ENCODE assay signal across 9 cellular contexts in genomic region chr19:5679289-5680082, GRCh38. TPM values are rescaled to one million over a fixed set of nuclear protein-coding genes. Genes with fewer than 3 reads are reported as not detected.
A peak's percentile ranks its signal among the peaks of the same experiment; 100 is the strongest.
DNase-seq lines count a peak whose midpoint lies in the region; ATAC-seq, FAIRE-seq and TF ChIP-seq lines count a peak whose summit lies in the region.
"Had no signal": no experiment of that assay in that cellular context is flagged by ENCODE, and none has a peak within 500 bp of the region (broad histone marks: within the 10 kb centered on the region; RNA-seq: fewer than 3 reads in every experiment).

No MANE protein-coding gene starts in this region.

- peak overlapping the region; percentile 92 to 97 for H3K9ac ChIP-seq in kidney (ENCODE audit: low read length in 2 of 2)

- POLR2A ChIA-PET in activated naive CD8-positive, alpha-beta T cell treated with anti-CD3 and anti-CD28 coated beads, Interleukin-2, amount 10 ng/mL, durations not matched to agents 7 days and 5 days (lab: Charles Lee), result interaction anchor here (0.9 to 1.1 kb wide), 3 partner anchors 10 to 57 kb away, joined by 3 to 7 read pairs (median 6); partner anchors contain the start of genes RPL36, SAFB and SAFB2

- H3K27me3 Mint-ChIP-seq in T-helper 2 cell treated with Interferon-gamma antibody and Interleukin-4, amounts not matched to agents 5 μg/mL and 100 μg/mL, for 36 hours (ENCODE audit: low read depth), result peaks cover 5% of the 10 kb centered on the region
- H3K27me3 Mint-ChIP-seq in activated naive CD8-positive, alpha-beta T cell treated with anti-CD3 and anti-CD28 coated beads, Interleukin-2, amount 10 ng/mL, durations not matched to agents 7 days and 5 days, result peaks cover 7% of the 10 kb centered on the region

- FAIRE-seq in kidney (lab: Jason Lieb, UNC), result no peak

- no peak for TF ChIP-seq CTCF in kidney (IDR thresholded peaks at IDR 0.05; ENCODE audit: borderline replicate concordance, extremely low read depth, insufficient read depth)
- no peak for TF ChIP-seq CTCF in testis (IDR thresholded peaks at IDR 0.05)

- H3K9me3 ChIP-seq in kidney (ENCODE audit: control insufficient read depth in 1 of 2, low read length in 2 of 2) (no peaks in the 10 kb centered on the region), testis (no peaks in the 10 kb centered on the region)

- peaks cover 2% of the 10 kb centered on the region for H3K36me3 Mint-ChIP-seq in T-helper 2 cell treated with Interferon-gamma antibody and Interleukin-4, amounts not matched to agents 5 μg/mL and 100 μg/mL, for 36 hours (ENCODE audit: low read depth)
- peaks cover 1% of the 10 kb centered on the region for H3K36me3 Mint-ChIP-seq in activated naive CD8-positive, alpha-beta T cell treated with anti-CD3 and anti-CD28 coated beads, Interleukin-2, amount 10 ng/mL, durations not matched to agents 7 days and 5 days

- no peaks in the 10 kb centered on the region for H3K36me3 ChIP-seq in kidney (ENCODE audit: control insufficient read depth in 1 of 2, insufficient read depth in 2 of 2, low read length in 2 of 2)
- H3K36me3 ChIP-seq in testis (ENCODE audit: low read depth, missing control alignments), result no peaks in the 10 kb centered on the region

- peak overlapping the region; percentile 98 for H3K4me3 Mint-ChIP-seq in T-helper 2 cell treated with Interferon-gamma antibody and Interleukin-4, amounts not matched to agents 5 μg/mL and 100 μg/mL, for 36 hours
- H3K4me3 Mint-ChIP-seq in activated naive CD8-positive, alpha-beta T cell treated with anti-CD3 and anti-CD28 coated beads, Interleukin-2, amount 10 ng/mL, durations not matched to agents 7 days and 5 days, result peak overlapping the region; percentile 81

- intact Hi-C loops in kidney (cut with DNase I), result no loop called here
- intact Hi-C loops in testis (cut with DNase I; ENCODE audit: low total_unique reads), result no loop called here

- peak overlapping the region in 1 of 2 donors; percentile 94 for H3K27ac ChIP-seq in kidney (ENCODE audit: low read depth in 2 of 2, low read length in 2 of 2)
- H3K27ac ChIP-seq in testis, result peak overlapping the region; percentile 70 to 87

- ATAC-seq in activated naive CD8-positive, alpha-beta T cell treated with anti-CD3 and anti-CD28 coated beads, Interleukin-2, amount 10 ng/mL, durations not matched to agents 7 days and 5 days (ENCODE audit: low read depth), result no peak
- no peak for ATAC-seq in HG03108 (IDR thresholded peaks at IDR 0.05; ENCODE audit: unreplicated experiment)

- H3K4me1 ChIP-seq in kidney (ENCODE audit: control insufficient read depth in 1 of 2, insufficient read depth in 1 of 2, low read depth in 1 of 2, low read length in 2 of 2), result peaks cover 5 to 12% of the 10 kb centered on the region in 2 donors
- peaks cover 10% of the 10 kb centered on the region for H3K4me1 ChIP-seq in testis

- WGBS in testis, 2 donors, result 16 to 18% methylated on average over 13 to 26 of the region's 26 CpGs

- H3K9me3 Mint-ChIP-seq in T-helper 2 cell treated with Interferon-gamma antibody and Interleukin-4, amounts not matched to agents 5 μg/mL and 100 μg/mL, for 36 hours, result no peaks in the 10 kb centered on the region
- H3K9me3 Mint-ChIP-seq in activated naive CD8-positive, alpha-beta T cell treated with anti-CD3 and anti-CD28 coated beads, Interleukin-2, amount 10 ng/mL, durations not matched to agents 7 days and 5 days, result no peaks in the 10 kb centered on the region

- H3K4me3 ChIP-seq in kidney (ENCODE audit: low read length in 2 of 2) (peak overlapping the region; percentile 97 to 99), testis (peak overlapping the region; percentile 70 to 94)

- no peaks in the 10 kb centered on the region for H3K27me3 ChIP-seq in testis

- H3K27ac Mint-ChIP-seq in T-helper 2 cell treated with Interferon-gamma antibody and Interleukin-4, amounts not matched to agents 5 μg/mL and 100 μg/mL, for 36 hours, result peak overlapping the region; percentile 90
- peak overlapping the region; percentile 90 for H3K27ac Mint-ChIP-seq in activated naive CD8-positive, alpha-beta T cell treated with anti-CD3 and anti-CD28 coated beads, Interleukin-2, amount 10 ng/mL, durations not matched to agents 7 days and 5 days

- H3K4me1 Mint-ChIP-seq in T-helper 2 cell treated with Interferon-gamma antibody and Interleukin-4, amounts not matched to agents 5 μg/mL and 100 μg/mL, for 36 hours (ENCODE audit: low read depth), result peaks cover 16% of the 10 kb centered on the region
- H3K4me1 Mint-ChIP-seq in activated naive CD8-positive, alpha-beta T cell treated with anti-CD3 and anti-CD28 coated beads, Interleukin-2, amount 10 ng/mL, durations not matched to agents 7 days and 5 days, result peaks cover 13% of the 10 kb centered on the region

- no peak for DNase-seq in T-helper 2 cell treated with Interferon-gamma antibody and Interleukin-4, amounts not matched to agents 5 μg/mL and 100 μg/mL, for 36 hours (ENCODE audit: low spot score)
- DNase-seq in T-helper 2 cell (no peak), kidney (peak; percentile 86), testis (no peak), GDM1 (lab: John Stamatoyannopoulos, UW) (no peak), NOMO-1 treated with dmso at 0.1 percent for 144 hours (lab: John Stamatoyannopoulos, UW; ENCODE audit: unreplicated experiment) (no peak)
- no peak for DNase-seq in activated naive CD8-positive, alpha-beta T cell treated with anti-CD3 and anti-CD28 coated beads, Interleukin-2, amount 10 ng/mL, durations not matched to agents 7 days and 5 days

- TF ChIP-seq POLR2A in testis (IDR thresholded peaks at IDR 0.05), result no peak

RNA-seq across cellular contexts. Expression of gene MICOS13, which starts 0.8 kb away (rescaled TPM):
- 10 to 100 TPM; 42.6 to 44.1 TPM for total RNA-seq in activated naive CD8-positive, alpha-beta T cell treated with anti-CD3 and anti-CD28 coated beads, Interleukin-2, amount 10 ng/mL, durations not matched to agents 7 days and 5 days
- total RNA-seq in kidney (74.6 TPM), testis (100 to 1,000 TPM in 1 of 2 donors, 10 to 100 TPM in 1; 98.0 to 198 TPM)
- polyA plus RNA-seq in kidney (ENCODE audit: insufficient read depth, low read depth, low replicate concordance) (244 TPM), testis (ENCODE audit: insufficient read depth, low read depth, low replicate concordance) (152 TPM)

RNA-seq across cellular contexts. Expression of gene HSD11B1L, which starts 1.3 kb away (rescaled TPM):
- total RNA-seq in activated naive CD8-positive, alpha-beta T cell treated with anti-CD3 and anti-CD28 coated beads, Interleukin-2, amount 10 ng/mL, durations not matched to agents 7 days and 5 days, result 1 to 10 TPM; 2.2 to 4.1 TPM
- total RNA-seq in kidney (7.8 TPM), testis (10 to 100 TPM; 18.8 to 21.0 TPM)
- polyA plus RNA-seq in kidney (ENCODE audit: insufficient read depth, low read depth, low replicate concordance) (29.9 TPM), testis (ENCODE audit: insufficient read depth, low read depth, low replicate concordance) (8.1 TPM)

RNA-seq across cellular contexts. Expression of gene RPL36, which starts 10.6 kb away (rescaled TPM):
- total RNA-seq in activated naive CD8-positive, alpha-beta T cell treated with anti-CD3 and anti-CD28 coated beads, Interleukin-2, amount 10 ng/mL, durations not matched to agents 7 days and 5 days, result 1,000 to 10,000 TPM; 1,119 to 1,147 TPM
- 564 TPM for total RNA-seq in kidney
- 1,593 TPM for polyA plus RNA-seq in kidney (ENCODE audit: insufficient read depth, low read depth, low replicate concordance)
- total RNA-seq in testis, result 100 to 1,000 TPM; 331 to 531 TPM
- polyA plus RNA-seq in testis (ENCODE audit: insufficient read depth, low read depth, low replicate concordance), result 497 TPM

RNA-seq across cellular contexts. Expression of gene LONP1, which starts 40.5 kb away (rescaled TPM):
- 100 to 1,000 TPM; 112 to 120 TPM for total RNA-seq in activated naive CD8-positive, alpha-beta T cell treated with anti-CD3 and anti-CD28 coated beads, Interleukin-2, amount 10 ng/mL, durations not matched to agents 7 days and 5 days
- total RNA-seq in kidney (67.1 TPM), testis (100 to 1,000 TPM; 100 to 133 TPM)
- polyA plus RNA-seq in kidney (ENCODE audit: insufficient read depth, low read depth, low replicate concordance) (71.5 TPM), testis (ENCODE audit: insufficient read depth, low read depth, low replicate concordance) (48.1 TPM)

RNA-seq across cellular contexts. Expression of gene CATSPERD, which starts 41.0 kb away (rescaled TPM):
- total RNA-seq in activated naive CD8-positive, alpha-beta T cell treated with anti-CD3 and anti-CD28 coated beads, Interleukin-2, amount 10 ng/mL, durations not matched to agents 7 days and 5 days, result not detected
- total RNA-seq in kidney, result not detected
- polyA plus RNA-seq in kidney (ENCODE audit: insufficient read depth, low read depth, low replicate concordance), result not detected
- 1 to 10 TPM; 6.1 to 9.3 TPM for total RNA-seq in testis
- 31.3 TPM for polyA plus RNA-seq in testis (ENCODE audit: insufficient read depth, low read depth, low replicate concordance)
- total RNA-seq: Daoy had no signal
